2 cellular contexts compared by ENCODE assay signal in the genomic region with DNA sequence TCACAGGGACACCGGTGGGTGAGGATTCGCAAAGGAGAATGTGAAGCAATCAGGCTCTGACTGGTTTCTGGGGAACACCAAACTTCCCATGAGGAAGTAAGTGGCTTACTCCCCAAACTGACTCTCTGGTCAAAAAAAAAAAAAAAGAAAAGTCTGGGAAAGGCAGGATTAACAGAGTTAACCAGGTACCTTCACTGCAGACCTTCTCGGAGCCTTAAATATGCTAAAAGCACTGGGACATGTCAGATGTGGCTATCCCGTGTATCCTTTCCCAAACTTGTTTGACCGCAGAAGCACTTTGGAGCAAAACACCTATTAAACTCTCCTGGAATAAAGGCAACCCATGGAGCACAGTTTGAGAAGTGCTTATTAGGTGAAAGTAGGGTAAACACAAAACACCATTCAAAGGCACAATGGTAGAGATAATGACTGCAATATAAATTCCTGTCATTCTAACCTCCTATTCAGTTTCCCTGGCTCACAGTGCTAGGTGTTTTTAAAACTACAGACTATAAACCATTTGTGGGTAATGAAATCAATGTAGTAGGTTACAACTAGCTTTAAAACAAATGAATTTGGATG.
A peak's percentile ranks its signal among the peaks of the same experiment; 100 is the strongest.
TF ChIP-seq lines count a peak whose summit lies in the region.

No MANE protein-coding gene starts in this region.

TF ChIP-seq in HCT116, 20 proteins besides CTCF, POLR2A, EP300 and RAD21:
- TF ChIP-seq POLR2AphosphoS5 (IDR thresholded peaks at IDR 0.05; ENCODE audit: low read depth, low read length), result no peak
- no peak for TF ChIP-seq FOSL1 (IDR thresholded peaks at IDR 0.05; ENCODE audit: low read depth)
- TF ChIP-seq ELF1 (IDR thresholded peaks at IDR 0.05; ENCODE audit: borderline replicate concordance, low read depth), result no peak

TF ChIP-seq in H1, 55 proteins besides CTCF, POLR2A, EP300 and RAD21:
- peak; percentile 79 for TF ChIP-seq NANOG (IDR thresholded peaks at IDR 0.05; ENCODE audit: insufficient read depth, low read depth, low read length, poor library complexity, severe bottlenecking)
- TF ChIP-seq, protein P1, sequence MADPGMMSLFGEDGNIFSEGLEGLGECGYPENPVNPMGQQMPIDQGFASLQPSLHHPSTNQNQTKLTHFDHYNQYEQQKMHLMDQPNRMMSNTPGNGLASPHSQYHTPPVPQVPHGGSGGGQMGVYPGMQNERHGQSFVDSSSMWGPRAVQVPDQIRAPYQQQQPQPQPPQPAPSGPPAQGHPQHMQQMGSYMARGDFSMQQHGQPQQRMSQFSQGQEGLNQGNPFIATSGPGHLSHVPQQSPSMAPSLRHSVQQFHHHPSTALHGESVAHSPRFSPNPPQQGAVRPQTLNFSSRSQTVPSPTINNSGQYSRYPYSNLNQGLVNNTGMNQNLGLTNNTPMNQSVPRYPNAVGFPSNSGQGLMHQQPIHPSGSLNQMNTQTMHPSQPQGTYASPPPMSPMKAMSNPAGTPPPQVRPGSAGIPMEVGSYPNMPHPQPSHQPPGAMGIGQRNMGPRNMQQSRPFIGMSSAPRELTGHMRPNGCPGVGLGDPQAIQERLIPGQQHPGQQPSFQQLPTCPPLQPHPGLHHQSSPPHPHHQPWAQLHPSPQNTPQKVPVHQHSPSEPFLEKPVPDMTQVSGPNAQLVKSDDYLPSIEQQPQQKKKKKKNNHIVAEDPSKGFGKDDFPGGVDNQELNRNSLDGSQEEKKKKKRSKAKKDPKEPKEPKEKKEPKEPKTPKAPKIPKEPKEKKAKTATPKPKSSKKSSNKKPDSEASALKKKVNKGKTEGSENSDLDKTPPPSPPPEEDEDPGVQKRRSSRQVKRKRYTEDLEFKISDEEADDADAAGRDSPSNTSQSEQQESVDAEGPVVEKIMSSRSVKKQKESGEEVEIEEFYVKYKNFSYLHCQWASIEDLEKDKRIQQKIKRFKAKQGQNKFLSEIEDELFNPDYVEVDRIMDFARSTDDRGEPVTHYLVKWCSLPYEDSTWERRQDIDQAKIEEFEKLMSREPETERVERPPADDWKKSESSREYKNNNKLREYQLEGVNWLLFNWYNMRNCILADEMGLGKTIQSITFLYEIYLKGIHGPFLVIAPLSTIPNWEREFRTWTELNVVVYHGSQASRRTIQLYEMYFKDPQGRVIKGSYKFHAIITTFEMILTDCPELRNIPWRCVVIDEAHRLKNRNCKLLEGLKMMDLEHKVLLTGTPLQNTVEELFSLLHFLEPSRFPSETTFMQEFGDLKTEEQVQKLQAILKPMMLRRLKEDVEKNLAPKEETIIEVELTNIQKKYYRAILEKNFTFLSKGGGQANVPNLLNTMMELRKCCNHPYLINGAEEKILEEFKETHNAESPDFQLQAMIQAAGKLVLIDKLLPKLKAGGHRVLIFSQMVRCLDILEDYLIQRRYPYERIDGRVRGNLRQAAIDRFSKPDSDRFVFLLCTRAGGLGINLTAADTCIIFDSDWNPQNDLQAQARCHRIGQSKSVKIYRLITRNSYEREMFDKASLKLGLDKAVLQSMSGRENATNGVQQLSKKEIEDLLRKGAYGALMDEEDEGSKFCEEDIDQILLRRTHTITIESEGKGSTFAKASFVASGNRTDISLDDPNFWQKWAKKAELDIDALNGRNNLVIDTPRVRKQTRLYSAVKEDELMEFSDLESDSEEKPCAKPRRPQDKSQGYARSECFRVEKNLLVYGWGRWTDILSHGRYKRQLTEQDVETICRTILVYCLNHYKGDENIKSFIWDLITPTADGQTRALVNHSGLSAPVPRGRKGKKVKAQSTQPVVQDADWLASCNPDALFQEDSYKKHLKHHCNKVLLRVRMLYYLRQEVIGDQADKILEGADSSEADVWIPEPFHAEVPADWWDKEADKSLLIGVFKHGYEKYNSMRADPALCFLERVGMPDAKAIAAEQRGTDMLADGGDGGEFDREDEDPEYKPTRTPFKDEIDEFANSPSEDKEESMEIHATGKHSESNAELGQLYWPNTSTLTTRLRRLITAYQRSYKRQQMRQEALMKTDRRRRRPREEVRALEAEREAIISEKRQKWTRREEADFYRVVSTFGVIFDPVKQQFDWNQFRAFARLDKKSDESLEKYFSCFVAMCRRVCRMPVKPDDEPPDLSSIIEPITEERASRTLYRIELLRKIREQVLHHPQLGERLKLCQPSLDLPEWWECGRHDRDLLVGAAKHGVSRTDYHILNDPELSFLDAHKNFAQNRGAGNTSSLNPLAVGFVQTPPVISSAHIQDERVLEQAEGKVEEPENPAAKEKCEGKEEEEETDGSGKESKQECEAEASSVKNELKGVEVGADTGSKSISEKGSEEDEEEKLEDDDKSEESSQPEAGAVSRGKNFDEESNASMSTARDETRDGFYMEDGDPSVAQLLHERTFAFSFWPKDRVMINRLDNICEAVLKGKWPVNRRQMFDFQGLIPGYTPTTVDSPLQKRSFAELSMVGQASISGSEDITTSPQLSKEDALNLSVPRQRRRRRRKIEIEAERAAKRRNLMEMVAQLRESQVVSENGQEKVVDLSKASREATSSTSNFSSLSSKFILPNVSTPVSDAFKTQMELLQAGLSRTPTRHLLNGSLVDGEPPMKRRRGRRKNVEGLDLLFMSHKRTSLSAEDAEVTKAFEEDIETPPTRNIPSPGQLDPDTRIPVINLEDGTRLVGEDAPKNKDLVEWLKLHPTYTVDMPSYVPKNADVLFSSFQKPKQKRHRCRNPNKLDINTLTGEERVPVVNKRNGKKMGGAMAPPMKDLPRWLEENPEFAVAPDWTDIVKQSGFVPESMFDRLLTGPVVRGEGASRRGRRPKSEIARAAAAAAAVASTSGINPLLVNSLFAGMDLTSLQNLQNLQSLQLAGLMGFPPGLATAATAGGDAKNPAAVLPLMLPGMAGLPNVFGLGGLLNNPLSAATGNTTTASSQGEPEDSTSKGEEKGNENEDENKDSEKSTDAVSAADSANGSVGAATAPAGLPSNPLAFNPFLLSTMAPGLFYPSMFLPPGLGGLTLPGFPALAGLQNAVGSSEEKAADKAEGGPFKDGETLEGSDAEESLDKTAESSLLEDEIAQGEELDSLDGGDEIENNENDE (IDR thresholded peaks at IDR 0.05; ENCODE audit: insufficient replicate concordance, low read length), result peak; percentile 51
- TF ChIP-seq CBX5 (IDR thresholded peaks at IDR 0.05; ENCODE audit: low read depth, low read length), result no peak
- no peak for TF ChIP-seq RBBP5 (IDR thresholded peaks at IDR 0.05; ENCODE audit: borderline replicate concordance, low read depth, low read length)
- TF ChIP-seq, protein P2, sequence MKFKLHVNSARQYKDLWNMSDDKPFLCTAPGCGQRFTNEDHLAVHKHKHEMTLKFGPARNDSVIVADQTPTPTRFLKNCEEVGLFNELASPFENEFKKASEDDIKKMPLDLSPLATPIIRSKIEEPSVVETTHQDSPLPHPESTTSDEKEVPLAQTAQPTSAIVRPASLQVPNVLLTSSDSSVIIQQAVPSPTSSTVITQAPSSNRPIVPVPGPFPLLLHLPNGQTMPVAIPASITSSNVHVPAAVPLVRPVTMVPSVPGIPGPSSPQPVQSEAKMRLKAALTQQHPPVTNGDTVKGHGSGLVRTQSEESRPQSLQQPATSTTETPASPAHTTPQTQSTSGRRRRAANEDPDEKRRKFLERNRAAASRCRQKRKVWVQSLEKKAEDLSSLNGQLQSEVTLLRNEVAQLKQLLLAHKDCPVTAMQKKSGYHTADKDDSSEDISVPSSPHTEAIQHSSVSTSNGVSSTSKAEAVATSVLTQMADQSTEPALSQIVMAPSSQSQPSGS (IDR thresholded peaks at IDR 0.05; ENCODE audit: low read length), result no peak
- TF ChIP-seq, protein P3, sequence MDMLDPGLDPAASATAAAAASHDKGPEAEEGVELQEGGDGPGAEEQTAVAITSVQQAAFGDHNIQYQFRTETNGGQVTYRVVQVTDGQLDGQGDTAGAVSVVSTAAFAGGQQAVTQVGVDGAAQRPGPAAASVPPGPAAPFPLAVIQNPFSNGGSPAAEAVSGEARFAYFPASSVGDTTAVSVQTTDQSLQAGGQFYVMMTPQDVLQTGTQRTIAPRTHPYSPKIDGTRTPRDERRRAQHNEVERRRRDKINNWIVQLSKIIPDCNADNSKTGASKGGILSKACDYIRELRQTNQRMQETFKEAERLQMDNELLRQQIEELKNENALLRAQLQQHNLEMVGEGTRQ (IDR thresholded peaks at IDR 0.05; ENCODE audit: low read length), result no peak
- no peak for TF ChIP-seq RFX5 (IDR thresholded peaks at IDR 0.05; ENCODE audit: borderline replicate concordance, low read depth, low read length)
- no peak for TF ChIP-seq SUZ12 (IDR thresholded peaks at IDR 0.05; ENCODE audit: low read length)
- TF ChIP-seq SIRT6 (IDR thresholded peaks at IDR 0.05; ENCODE audit: low read length), result no peak
- TF ChIP-seq TBP (IDR thresholded peaks at IDR 0.05; ENCODE audit: low read depth, low read length), result no peak
- no peak for TF ChIP-seq SAP30 (IDR thresholded peaks at IDR 0.05; ENCODE audit: insufficient read depth, insufficient replicate concordance, low read length)
- TF ChIP-seq SP2 (IDR thresholded peaks at IDR 0.05; ENCODE audit: low read length), result no peak
- TF ChIP-seq TCF12 (IDR thresholded peaks at IDR 0.05; ENCODE audit: low read depth, low read length), result no peak
- TF ChIP-seq CHD1 (IDR thresholded peaks at IDR 0.05; ENCODE audit: low read depth, low read length), result no peak
- no peak for TF ChIP-seq CBX8 (IDR thresholded peaks at IDR 0.05; ENCODE audit: borderline replicate concordance, low read depth, low read length)
- TF ChIP-seq POU5F1 (IDR thresholded peaks at IDR 0.05; ENCODE audit: low read depth, low read length), result no peak
- no peak for TF ChIP-seq RXRA (IDR thresholded peaks at IDR 0.05; ENCODE audit: insufficient read depth, low read depth, low read length)
- no peak for TF ChIP-seq GTF2F1 (IDR thresholded peaks at IDR 0.05; ENCODE audit: borderline replicate concordance, low read depth, low read length)
- no peak for TF ChIP-seq NRF1 (IDR thresholded peaks at IDR 0.05; ENCODE audit: low read depth, low read length)
- TF ChIP-seq HDAC2 (IDR thresholded peaks at IDR 0.05; ENCODE audit: borderline replicate concordance in 1 of 2, low read depth in 2 of 2, low read length in 2 of 2), result no peak
- TF ChIP-seq SP1 (IDR thresholded peaks at IDR 0.05; ENCODE audit: low read depth, low read length), result peak; percentile 46; the same call in 1 of the 2 replicates
- TF ChIP-seq EGR1 (IDR thresholded peaks at IDR 0.05; ENCODE audit: borderline replicate concordance, low read depth, low read length), result no peak
- no peak for TF ChIP-seq CEBPB (IDR thresholded peaks at IDR 0.05; ENCODE audit: low read depth, low read length)
- TF ChIP-seq ASH2L (IDR thresholded peaks at IDR 0.05; ENCODE audit: low read length), result no peak
- TF ChIP-seq JUN (IDR thresholded peaks at IDR 0.05; ENCODE audit: low read depth, low read length), result no peak
- TF ChIP-seq PHF8 (conservative IDR thresholded peaks at IDR 0.05; ENCODE audit: low read depth, low read length), result no peak
- TF ChIP-seq, protein P4, sequence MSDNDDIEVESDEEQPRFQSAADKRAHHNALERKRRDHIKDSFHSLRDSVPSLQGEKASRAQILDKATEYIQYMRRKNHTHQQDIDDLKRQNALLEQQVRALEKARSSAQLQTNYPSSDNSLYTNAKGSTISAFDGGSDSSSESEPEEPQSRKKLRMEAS (IDR thresholded peaks at IDR 0.05), result no peak
- 0 out of 2 replicates have a peak, but pooled peaks have one; percentile 3 for TF ChIP-seq TEAD4 (IDR thresholded peaks at IDR 0.05; ENCODE audit: low read depth, low read length)
- TF ChIP-seq KDM5A (IDR thresholded peaks at IDR 0.05; ENCODE audit: low read length), result no peak
- no peak for TF ChIP-seq ZNF274 (IDR thresholded peaks at IDR 0.05; ENCODE audit: borderline replicate concordance, extremely low read depth, low read length)
- no peak for TF ChIP-seq POLR2AphosphoS5 (IDR thresholded peaks at IDR 0.05; ENCODE audit: low read depth, low read length)
- TF ChIP-seq, protein P5, sequence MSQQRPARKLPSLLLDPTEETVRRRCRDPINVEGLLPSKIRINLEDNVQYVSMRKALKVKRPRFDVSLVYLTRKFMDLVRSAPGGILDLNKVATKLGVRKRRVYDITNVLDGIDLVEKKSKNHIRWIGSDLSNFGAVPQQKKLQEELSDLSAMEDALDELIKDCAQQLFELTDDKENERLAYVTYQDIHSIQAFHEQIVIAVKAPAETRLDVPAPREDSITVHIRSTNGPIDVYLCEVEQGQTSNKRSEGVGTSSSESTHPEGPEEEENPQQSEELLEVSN (IDR thresholded peaks at IDR 0.05), result no peak
- no peak for TF ChIP-seq GABPA (IDR thresholded peaks at IDR 0.05; ENCODE audit: borderline replicate concordance, insufficient read depth, low read length)
- TF ChIP-seq FOSL1 (IDR thresholded peaks at IDR 0.05; ENCODE audit: insufficient read depth, low read depth, low read length), result no peak
- TF ChIP-seq SP4 (IDR thresholded peaks at IDR 0.05; ENCODE audit: low read length), result no peak
- TF ChIP-seq CTBP2 (IDR thresholded peaks at IDR 0.05; ENCODE audit: borderline replicate concordance, insufficient read depth, insufficient read length, low read length), result no peak
